In the genomic region with DNA sequence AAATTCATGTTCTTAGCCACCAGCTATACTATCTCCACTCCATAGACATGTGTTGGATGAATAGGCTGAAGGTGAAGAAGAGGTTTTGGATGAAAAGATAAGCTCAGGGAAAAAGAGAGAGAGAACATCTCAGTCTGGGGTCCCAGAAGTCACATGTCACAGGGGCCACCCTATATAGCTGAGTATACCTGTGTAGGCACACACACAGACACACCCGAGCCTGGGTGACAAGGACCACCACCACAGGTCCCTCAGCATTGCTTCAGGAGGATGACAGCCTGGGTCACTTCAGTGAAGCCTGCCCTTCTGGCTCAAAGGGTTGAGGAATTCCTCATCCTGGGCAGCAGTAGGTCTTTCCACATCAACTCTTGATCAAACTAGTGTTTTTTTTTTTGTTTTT, we compare ENCODE assay signal across 30 cellular contexts.
"Had no signal": no experiment of that assay in that cellular context is flagged by ENCODE, and none has a peak within 500 bp of the region (broad histone marks: within the 10 kb centered on the region; RNA-seq: fewer than 3 reads in every experiment).

No MANE protein-coding gene starts in this region.

- H3K27me3 ChIP-seq: brain microvascular endothelial cell, cardiac muscle cell had no signal

- H3K4me1 Mint-ChIP-seq: activated naive CD4-positive, alpha-beta T cell treated with anti-CD3 and anti-CD28 coated beads, Interleukin-2, amount 50 U/mL, for 24 hours; T-cell; T-helper 17 cell had no signal

- H3K27me3 Mint-ChIP-seq: activated naive CD4-positive, alpha-beta T cell treated with anti-CD3 and anti-CD28 coated beads, Interleukin-2, amount 50 U/mL, for 24 hours; activated naive CD8-positive, alpha-beta T cell treated with anti-CD3 and anti-CD28 coated beads, Interleukin-2, amount 50 U/mL, for 24 hours; T-cell; T-helper 17 cell had no signal

- H3K27ac ChIP-seq: brain microvascular endothelial cell, cardiac muscle cell, PC-9, RWPE1, WERI-Rb-1 had no signal

- DNase-seq: activated CD4-positive, alpha-beta T cell treated with anti-CD3 and anti-CD28 coated beads for 1 hour; activated CD4-positive, alpha-beta T cell treated with anti-CD3 and anti-CD28 coated beads for 48 hours; activated CD4-positive, CD25-positive, alpha-beta regulatory T cell; activated CD8-positive, alpha-beta T cell treated with anti-CD3 and anti-CD28 coated beads, Interleukin-2, amount 10 ng/mL, durations not matched to agents 7 days and 5 days; activated gamma-delta T cell; activated naive CD4-positive, alpha-beta T cell treated with Interleukin-2 at 50 U/mL for 16 hours; activated naive CD8-positive, alpha-beta T cell treated with anti-CD3 and anti-CD28 coated beads, Interleukin-2, amount 50 U/mL, for 24 hours; amniotic stem cell; brain microvascular endothelial cell; IMR-90; NCI-H1417; NCI-H146; NCI-H187; NCI-H2171 treated with DMSO at 0.1 percent for 48 hours; NCI-H2227 treated with DMSO at 0.1 percent for 48 hours; NCI-H446; NCI-H510A treated with DMSO at 0.1 percent for 48 hours; NCI-H526 treated with DMSO at 0.1 percent for 48 hours; NCI-H774; PC-9; SIG-M5; T-cell; T-helper 17 cell; T-helper 9 cell; WERI-Rb-1 had no signal

- H3K4me3 ChIP-seq: cardiac muscle cell, K562, PC-9 had no signal

- H3K4me2 ChIP-seq: PC-9 had no signal

- H2AFZ ChIP-seq: PC-9 had no signal

- H3K4me3 Mint-ChIP-seq: activated CD8-positive, alpha-beta T cell treated with anti-CD3 and anti-CD28 coated beads, Interleukin-2, amount 10 ng/mL, durations not matched to agents 7 days and 5 days; activated naive CD4-positive, alpha-beta T cell treated with anti-CD3 and anti-CD28 coated beads, Interleukin-2, amount 50 U/mL, for 24 hours; activated naive CD8-positive, alpha-beta T cell treated with anti-CD3 and anti-CD28 coated beads, Interleukin-2, amount 50 U/mL, for 24 hours; T-cell; T-helper 17 cell had no signal

- ATAC-seq: activated CD8-positive, alpha-beta T cell treated with anti-CD3 and anti-CD28 coated beads, Interleukin-2, amount 10 ng/mL, durations not matched to agents 7 days and 5 days; activated naive CD8-positive, alpha-beta T cell treated with anti-CD3 and anti-CD28 coated beads, Interleukin-2, amount 50 U/mL, for 24 hours; K562; Right ventricle myocardium inferior; T-cell; T-helper 17 cell had no signal

- H3K27ac Mint-ChIP-seq: activated CD8-positive, alpha-beta T cell treated with anti-CD3 and anti-CD28 coated beads, Interleukin-2, amount 10 ng/mL, durations not matched to agents 7 days and 5 days; activated naive CD4-positive, alpha-beta T cell treated with anti-CD3 and anti-CD28 coated beads, Interleukin-2, amount 50 U/mL, for 24 hours; activated naive CD8-positive, alpha-beta T cell treated with anti-CD3 and anti-CD28 coated beads, Interleukin-2, amount 50 U/mL, for 24 hours; T-cell had no signal

- H3K9me3 Mint-ChIP-seq: activated naive CD4-positive, alpha-beta T cell treated with anti-CD3 and anti-CD28 coated beads, Interleukin-2, amount 50 U/mL, for 24 hours; activated naive CD8-positive, alpha-beta T cell treated with anti-CD3 and anti-CD28 coated beads, Interleukin-2, amount 50 U/mL, for 24 hours; T-cell had no signal
